8 cellular contexts compared by ENCODE assay signal in the genomic region with DNA sequence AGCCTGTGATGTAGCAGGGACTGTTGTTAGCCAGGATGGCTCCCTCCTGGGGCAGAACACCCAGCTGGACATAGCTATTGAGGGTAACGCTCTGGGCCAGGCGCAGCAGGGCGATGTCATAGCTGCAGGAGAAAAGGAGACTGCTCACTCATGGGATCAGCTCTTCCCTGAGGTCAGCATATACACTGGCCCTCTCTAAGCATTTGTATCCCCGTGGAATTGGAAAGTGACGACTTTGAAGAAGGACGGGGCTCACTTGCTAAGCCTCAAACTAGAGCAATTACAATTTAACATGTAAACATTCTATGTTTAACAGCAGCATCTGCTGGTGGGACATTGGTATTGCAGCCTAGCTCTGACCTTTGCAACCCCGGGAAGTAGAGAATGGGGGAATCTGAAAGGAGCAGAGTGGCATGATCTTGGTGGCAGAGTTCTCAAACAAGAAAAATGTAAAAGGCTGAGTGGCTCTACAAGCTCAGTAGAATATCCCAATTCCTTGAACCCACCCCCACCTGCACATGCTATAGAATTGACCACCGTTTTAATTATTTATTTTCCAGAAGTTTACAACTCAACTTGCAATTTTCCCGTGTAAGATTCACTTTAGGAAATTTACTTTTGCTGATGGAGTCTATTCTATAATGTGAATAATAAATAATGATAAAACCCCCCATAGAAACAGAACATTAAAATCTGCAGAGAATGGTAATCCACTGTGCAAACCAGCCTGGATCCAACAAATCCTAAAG. TPM values are rescaled to one million over a fixed set of nuclear protein-coding genes. Genes with fewer than 3 reads are reported as not detected.
DNase-seq lines count a peak whose midpoint lies in the region; ATAC-seq and TF ChIP-seq lines count a peak whose summit lies in the region.

No MANE protein-coding gene starts in this region.

- H3K27me3 Mint-ChIP-seq in activated CD4-positive, alpha-beta memory T cell treated with anti-CD3 and anti-CD28 coated beads, Interleukin-2, amount 10 ng/mL, durations not matched to agents 7 days and 5 days = no peaks in the 10 kb centered on the region

- no peak overlapping the region for H3K27ac Mint-ChIP-seq in activated CD4-positive, alpha-beta memory T cell treated with anti-CD3 and anti-CD28 coated beads, Interleukin-2, amount 10 ng/mL, durations not matched to agents 7 days and 5 days

- POLR2A ChIA-PET in HEK293T (lab: Yijun Ruan, JAX) = interaction anchor here (0.6 to 1.5 kb wide), 5 partner anchors 72 to 578 kb away, joined by 3 to 6 read pairs (median 3); partner anchors contain the start of genes DAZAP2 and POU6F1
- POLR2A ChIA-PET in activated CD4-positive, alpha-beta memory T cell treated with anti-CD3 and anti-CD28 coated beads, Interleukin-2, amount 10 ng/mL, durations not matched to agents 7 days and 5 days (lab: Charles Lee) = interaction anchor here (0.5 to 4.4 kb wide), 16 partner anchors 9 to 577 kb away, joined by 3 to 65 read pairs (median 6); partner anchors contain the start of genes BIN2, CSRNP2, DAZAP2 and LETMD1

- CTCF ChIA-PET in HEK293T (lab: Yijun Ruan, JAX) = interaction anchor here (0.6 to 2.0 kb wide), 14 partner anchors 10 to 1307 kb away, joined by 3 to 16 read pairs (median 4); partner anchors contain the start of gene CSRNP2
- CTCF ChIA-PET in activated CD4-positive, alpha-beta memory T cell treated with anti-CD3 and anti-CD28 coated beads, Interleukin-2, amount 10 ng/mL, durations not matched to agents 7 days and 5 days (lab: Charles Lee) = interaction anchor here (0.6 to 4.4 kb wide), 59 partner anchors 9 to 1538 kb away, joined by 3 to 87 read pairs (median 6); partner anchors contain the start of genes BIN2, DAZAP2, POU6F1 and SLC11A2

- DNase-seq in CD1c-positive myeloid dendritic cell (ENCODE audit: extremely low spot score) (peak; percentile 83), HEK293T (ENCODE audit: extremely low spot score) (peak; percentile 71), NCI-H526 treated with DMSO at 0.1 percent for 48 hours (lab: John Stamatoyannopoulos, UW) (peak; percentile 54), ecto neural progenitor cell (ENCODE audit: low spot score) (peak; percentile 81), lung microvascular endothelial cell (ENCODE audit: low read depth in 2 of 2) (peak; percentile 74 to 76)
- DNase-seq in activated CD4-positive, alpha-beta memory T cell treated with anti-CD3 and anti-CD28 coated beads, Interleukin-2, amount 10 ng/mL, durations not matched to agents 7 days and 5 days = peak; percentile 76
- DNase-seq in stimulated activated CD8-positive, alpha-beta memory T cell treated with anti-CD3 and anti-CD28 coated beads, Interleukin-12 subunit alpha, Interleukin-12 subunit beta, amount 100 ng/mL, for 4 hours (ENCODE audit: low read depth) = peak; percentile 43

- no peak overlapping the region for H3K4me3 Mint-ChIP-seq in activated CD4-positive, alpha-beta memory T cell treated with anti-CD3 and anti-CD28 coated beads, Interleukin-2, amount 10 ng/mL, durations not matched to agents 7 days and 5 days

- H3K9me3 Mint-ChIP-seq in activated CD4-positive, alpha-beta memory T cell treated with anti-CD3 and anti-CD28 coated beads, Interleukin-2, amount 10 ng/mL, durations not matched to agents 7 days and 5 days = no peaks in the 10 kb centered on the region

- peaks cover 11% of the 10 kb centered on the region for H3K4me1 Mint-ChIP-seq in activated CD4-positive, alpha-beta memory T cell treated with anti-CD3 and anti-CD28 coated beads, Interleukin-2, amount 10 ng/mL, durations not matched to agents 7 days and 5 days

- no peak for ATAC-seq in GM19035 (IDR thresholded peaks at IDR 0.05; ENCODE audit: unreplicated experiment)

- H3K36me3 Mint-ChIP-seq in activated CD4-positive, alpha-beta memory T cell treated with anti-CD3 and anti-CD28 coated beads, Interleukin-2, amount 10 ng/mL, durations not matched to agents 7 days and 5 days (ENCODE audit: low read depth) = no peaks in the 10 kb centered on the region

TF ChIP-seq in HEK293T, 16 proteins besides CTCF, POLR2A, EP300 and RAD21:
- TF ChIP-seq TARDBP (IDR thresholded peaks at IDR 0.05) = no peak
- TF ChIP-seq CTBP1 (IDR thresholded peaks at IDR 0.05; ENCODE audit: borderline replicate concordance) = no peak
- TF ChIP-seq SUZ12 (IDR thresholded peaks at IDR 0.05) = no peak
- no peak for TF ChIP-seq ELF4 (IDR thresholded peaks at IDR 0.05)
- no peak for TF ChIP-seq PKNOX1 (IDR thresholded peaks at IDR 0.05)
- TF ChIP-seq BHLHE40 (IDR thresholded peaks at IDR 0.05; ENCODE audit: borderline replicate concordance) = no peak
- no peak for TF ChIP-seq HDGF (IDR thresholded peaks at IDR 0.05; ENCODE audit: borderline replicate concordance)
- no peak for TF ChIP-seq FOXK2 (IDR thresholded peaks at IDR 0.05)
- TF ChIP-seq SP1 (IDR thresholded peaks at IDR 0.05) = no peak

RNA-seq across cellular contexts. Expression of gene CELA1, which starts 5.0 kb away (rescaled TPM):
- total RNA-seq in activated CD4-positive, alpha-beta memory T cell treated with anti-CD3 and anti-CD28 coated beads, Interleukin-2, amount 10 ng/mL, durations not matched to agents 7 days and 5 days = not detected
- not detected in 2 replicates for total RNA-seq in lung microvascular endothelial cell

RNA-seq across cellular contexts. Expression of gene BIN2, which starts 17.5 kb away (rescaled TPM):
- total RNA-seq in activated CD4-positive, alpha-beta memory T cell treated with anti-CD3 and anti-CD28 coated beads, Interleukin-2, amount 10 ng/mL, durations not matched to agents 7 days and 5 days = 100 to 1,000 TPM; 206 to 214 TPM
- not detected in 2 replicates for total RNA-seq in lung microvascular endothelial cell

RNA-seq across cellular contexts. Expression of gene GALNT6, which starts 49.8 kb away (rescaled TPM):
- total RNA-seq in activated CD4-positive, alpha-beta memory T cell treated with anti-CD3 and anti-CD28 coated beads, Interleukin-2, amount 10 ng/mL, durations not matched to agents 7 days and 5 days = 10 to 100 TPM; 17.8 to 18.6 TPM
- 8.5 and 27.7 TPM in 2 replicates for total RNA-seq in lung microvascular endothelial cell

Comparison
In these comparisons a context has a peak if more than half of its experiments do, and no peak if none do; other contexts are left out.
1. RNA of gene BIN2, which starts 17.5 kb away (total RNA-seq): 206 to 214 TPM in activated CD4-positive, alpha-beta memory T cell treated with anti-CD3 and anti-CD28 coated beads, Interleukin-2, amount 10 ng/mL, durations not matched to agents 7 days and 5 days; not detected in lung microvascular endothelial cell; every median in the first group is over 100 times any median in the second.
2. Peak in every context shown above with its lines, with median percentiles within 50 percentile points of each other: DNase-seq.